8 cellular contexts compared by ENCODE assay signal in the genomic region with DNA sequence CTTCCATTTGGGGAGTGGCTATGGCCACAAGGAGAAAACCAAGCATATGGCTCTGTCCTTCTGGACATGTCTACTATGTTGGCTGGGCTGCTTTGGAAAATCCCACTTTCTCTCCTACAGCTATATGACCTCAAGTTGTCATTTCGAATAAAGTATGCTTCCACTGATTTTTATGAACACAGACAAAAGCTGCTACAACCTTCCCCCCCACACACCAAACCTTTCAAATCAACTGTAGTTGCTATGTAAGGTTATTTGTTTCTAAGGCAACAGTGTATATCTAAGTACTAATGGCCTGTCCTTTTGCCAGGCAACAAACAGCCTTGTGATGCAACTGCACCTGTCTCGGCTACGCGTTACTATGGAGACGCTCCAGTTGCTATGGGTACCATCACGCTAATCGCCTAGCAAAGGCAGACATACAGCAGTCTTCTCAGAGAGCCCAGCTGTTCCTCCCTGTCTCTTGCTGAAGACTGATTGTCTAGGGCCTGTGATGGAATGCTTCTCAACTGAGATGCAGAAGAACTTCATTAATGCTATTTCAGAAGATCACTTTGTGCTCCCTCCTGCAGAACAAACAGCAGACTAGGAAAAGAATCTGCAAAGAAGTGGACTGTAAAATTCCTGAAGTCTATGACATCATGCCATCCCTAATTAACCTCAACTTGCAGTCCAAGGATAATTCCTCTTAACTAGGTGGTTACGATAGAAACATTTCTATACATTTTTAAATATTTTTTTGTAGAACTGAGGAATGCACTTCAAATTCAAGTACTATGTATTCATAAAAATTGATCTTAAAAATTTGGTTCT.
DNase-seq lines count a peak whose midpoint lies in the region; ATAC-seq and TF ChIP-seq lines count a peak whose summit lies in the region.

No MANE protein-coding gene starts in this region.

- peaks cover 55% of the 10 kb centered on the region for H3K4me1 Mint-ChIP-seq in endodermal cell

- H3K36me3 ChIP-seq in HUES48 (ENCODE audit: control insufficient read depth, insufficient read depth, low read length) (peaks cover 47% of the 10 kb centered on the region), endodermal cell (ENCODE audit: control insufficient read depth, insufficient read depth, low read length) (peaks cover 13% of the 10 kb centered on the region), osteoblast (ENCODE audit: insufficient read depth, low read length) (no peaks in the 10 kb centered on the region)

- no peaks in the 10 kb centered on the region for H4K20me1 ChIP-seq in osteoblast (ENCODE audit: insufficient read depth, low read length)

- no peak overlapping the region for H3K4me3 Mint-ChIP-seq in endodermal cell

- WGBS in endodermal cell (ENCODE audit: insufficient coverage in 1 of 2, insufficient read length in 1 of 2), 2 experiments, result 69 to 86% methylated on average over 6 to 7 of the region's 8 CpGs

- no peak for TF ChIP-seq CTCF in endodermal cell (conservative IDR thresholded peaks at IDR 0.05)
- no peak for TF ChIP-seq CTCF in osteoblast (IDR thresholded peaks at IDR 0.05; ENCODE audit: extremely low read depth, low read depth, low read length)

- H3K27me3 ChIP-seq in HUES48 (ENCODE audit: control insufficient read depth, insufficient read depth, low read length) (no peaks in the 10 kb centered on the region), endodermal cell (ENCODE audit: control insufficient read depth, insufficient read depth, low read length, poor library complexity, severe bottlenecking) (no peaks in the 10 kb centered on the region), osteoblast (ENCODE audit: insufficient read depth, low read length) (no peaks in the 10 kb centered on the region)

- H3K27ac ChIP-seq in HUES48 (ENCODE audit: low read depth, low read length) (peak overlapping the region; percentile 98), endodermal cell (ENCODE audit: low read depth, low read length) (peak overlapping the region; percentile 92), osteoblast (ENCODE audit: low read depth, low read length) (no peak overlapping the region)

- H3K9me3 Mint-ChIP-seq in endodermal cell, result no peaks in the 10 kb centered on the region

- H3K9ac ChIP-seq in HUES48 (ENCODE audit: low read depth, low read length) (no peak overlapping the region), endodermal cell (ENCODE audit: extremely low read depth, low read length, poor library complexity, severe bottlenecking) (no peak overlapping the region)

- H3K4me3 ChIP-seq in HUES48 (ENCODE audit: low read depth, low read length) (no peak overlapping the region), endodermal cell (ENCODE audit: low read length) (no peak overlapping the region), osteoblast (ENCODE audit: insufficient read depth, low read length) (no peak overlapping the region)

- peak; percentile 83 to 85 for DNase-seq in NCI-H446 (lab: John Stamatoyannopoulos, UW)
- DNase-seq in endodermal cell, result peak; percentile 73
- DNase-seq in osteoblast (ENCODE audit: insufficient read length, low spot score, missing footprints), result peak; percentile 76
- DNase-seq in activated T-cell treated with anti-CD3 and anti-CD28 coated beads for 4 hours, result no peak
- no peak for DNase-seq in OCI-M1 (lab: John Stamatoyannopoulos, UW)
- DNase-seq in T-helper 9 cell, result no peak

- H3K4me2 ChIP-seq in osteoblast (ENCODE audit: insufficient read depth, low read length), result no peak overlapping the region

- H3K27me3 Mint-ChIP-seq in endodermal cell (ENCODE audit: insufficient read depth), result peaks cover 14% of the 10 kb centered on the region

- peaks cover 52% of the 10 kb centered on the region for H3K36me3 Mint-ChIP-seq in endodermal cell (ENCODE audit: low read depth)

- H3K4me1 ChIP-seq in HUES48 (ENCODE audit: control insufficient read depth, insufficient read depth, low read length), result peaks cover 54% of the 10 kb centered on the region
- peaks cover 14% of the 10 kb centered on the region for H3K4me1 ChIP-seq in endodermal cell (ENCODE audit: control insufficient read depth, insufficient read depth, low read length)
- peaks cover 14% of the 10 kb centered on the region for H3K4me1 ChIP-seq in osteoblast (ENCODE audit: insufficient read depth, low read length)

- ATAC-seq in GM21528 (IDR thresholded peaks at IDR 0.05; ENCODE audit: low FRiP score, unreplicated experiment), result no peak

- H3K9me3 ChIP-seq in HUES48 (ENCODE audit: control insufficient read depth, insufficient read depth, low read length) (no peaks in the 10 kb centered on the region), endodermal cell (ENCODE audit: control insufficient read depth, low read length) (peaks cover 5% of the 10 kb centered on the region), osteoblast (ENCODE audit: low read depth, low read length) (no peaks in the 10 kb centered on the region)

- no peaks in the 10 kb centered on the region for H3K79me2 ChIP-seq in osteoblast (ENCODE audit: insufficient read depth, low read length)

- H3K27ac Mint-ChIP-seq in endodermal cell, result no peak overlapping the region

- H2AFZ ChIP-seq in osteoblast (ENCODE audit: low read length), result no peak overlapping the region

Comparison
In these comparisons a context has a peak if more than half of its experiments do, and no peak if none do; other contexts are left out.
1. DNase-seq: peak in NCI-H446 (2 of 2), endodermal cell (single experiment) and osteoblast (single experiment); none in activated T-cell treated with anti-CD3 and anti-CD28 coated beads for 4 hours (single experiment), OCI-M1 (single experiment) and T-helper 9 cell (single experiment).